Comparison of ENCODE assay signal across 14 cellular contexts in the genomic region with DNA sequence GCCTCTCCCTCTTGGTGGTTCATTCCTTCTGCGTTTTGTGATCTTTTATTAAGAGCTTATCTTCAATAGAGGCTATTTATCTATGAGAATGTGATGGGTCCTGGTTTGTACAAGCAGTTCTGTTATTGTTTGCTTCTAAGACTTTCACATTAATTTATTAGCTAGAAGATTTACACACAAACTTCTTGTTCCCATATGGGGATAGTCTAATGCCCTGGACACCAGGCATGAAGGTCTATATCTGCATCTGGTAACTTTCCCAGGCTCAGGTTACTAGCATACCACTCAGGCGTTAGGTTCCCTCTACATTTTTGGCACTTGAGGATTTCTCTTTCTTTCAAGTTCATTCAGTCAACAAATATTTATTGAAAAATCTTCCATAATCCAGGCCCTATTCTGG. TPM values are rescaled to one million over a fixed set of nuclear protein-coding genes. Genes with fewer than 3 reads are reported as not detected.
DNase-seq lines count a peak whose midpoint lies in the region; ATAC-seq and TF ChIP-seq lines count a peak whose summit lies in the region.
"Had no signal": no experiment of that assay in that cellular context is flagged by ENCODE, and none has a peak within 500 bp of the region (broad histone marks: within the 10 kb centered on the region; RNA-seq: fewer than 3 reads in every experiment).

No MANE protein-coding gene starts in this region.

- no peak for TF ChIP-seq CTCF in RWPE2 (IDR thresholded peaks at IDR 0.05; ENCODE audit: poor library complexity, severe bottlenecking)
- TF ChIP-seq CTCF in fibroblast of villous mesenchyme (IDR thresholded peaks at IDR 0.05; ENCODE audit: insufficient read depth, low read depth, low read length), result no peak
- TF ChIP-seq CTCF in stomach (IDR thresholded peaks at IDR 0.05), result no peak
- no peak for TF ChIP-seq CTCF in endodermal cell (conservative IDR thresholded peaks at IDR 0.05)

- H3K27ac Mint-ChIP-seq in activated naive CD4-positive, alpha-beta T cell treated with anti-CD3 and anti-CD28 coated beads for 36 hours, result peak overlapping the region; percentile 43
- H3K27ac Mint-ChIP-seq in endodermal cell, result no peak overlapping the region
- H3K27ac Mint-ChIP-seq in stimulated activated naive B cell treated with anti-CD40 and anti-IgM and Interleukin-4, amounts not matched to agents 10 μg/mL and 1 μg/mL and 100 μg/mL, for 72 hours, result no peak overlapping the region

- WGBS in stomach, 5 donors, result 38 to 68% (median 51%) methylated on average over 2 of the region's 2 CpGs
- 73 to 86% methylated on average over 1 to 2 of the region's 2 CpGs for WGBS in endodermal cell (ENCODE audit: insufficient coverage in 1 of 2, insufficient read length in 1 of 2), 2 experiments

- H3K9me3 Mint-ChIP-seq in activated naive CD4-positive, alpha-beta T cell treated with anti-CD3 and anti-CD28 coated beads for 36 hours, result no peaks in the 10 kb centered on the region
- H3K9me3 Mint-ChIP-seq in endodermal cell, result no peaks in the 10 kb centered on the region
- peaks cover 4% of the 10 kb centered on the region in 2 donors for H3K9me3 Mint-ChIP-seq in stimulated activated naive B cell treated with anti-CD40 and anti-IgM and Interleukin-4, amounts not matched to agents 10 μg/mL and 1 μg/mL and 100 μg/mL, for 72 hours

- no peaks in the 10 kb centered on the region for H3K27me3 Mint-ChIP-seq in activated naive CD4-positive, alpha-beta T cell treated with anti-CD3 and anti-CD28 coated beads for 36 hours (ENCODE audit: low read depth)
- H3K27me3 Mint-ChIP-seq in endodermal cell (ENCODE audit: insufficient read depth), result no peaks in the 10 kb centered on the region
- no peaks in the 10 kb centered on the region for H3K27me3 Mint-ChIP-seq in stimulated activated naive B cell treated with anti-CD40 and anti-IgM and Interleukin-4, amounts not matched to agents 10 μg/mL and 1 μg/mL and 100 μg/mL, for 72 hours

- CTCF ChIA-PET in activated naive CD4-positive, alpha-beta T cell treated with anti-CD3 and anti-CD28 coated beads for 36 hours (lab: Charles Lee), result interaction anchor here (0.8 kb wide), 1 partner anchor 31 kb away, joined by 3 read pairs; no protein-coding TSS in a partner anchor

- no peak for DNase-seq in activated naive CD4-positive, alpha-beta T cell treated with anti-CD3 and anti-CD28 coated beads for 36 hours
- no peak for DNase-seq in activated naive CD4-positive, alpha-beta T cell treated with Interleukin-2 at 50 U/mL for 16 hours
- DNase-seq in RWPE2 (ENCODE audit: low spot score), result no peak
- peak; percentile 54 for DNase-seq in fibroblast of villous mesenchyme (ENCODE audit: low read depth)
- no peak for DNase-seq in stomach
- DNase-seq in endodermal cell, result no peak
- DNase-seq in AG08395 (ENCODE audit: low spot score), result no peak
- DNase-seq in stimulated activated naive B cell treated with anti-CD40 and anti-IgM and Interleukin-4, amounts not matched to agents 10 μg/mL and 1 μg/mL and 100 μg/mL, for 72 hours, result no peak
- DNase-seq: activated CD8-positive, alpha-beta memory T cell treated with anti-CD3 and anti-CD28 coated beads, Interleukin-2, amount 50 U/mL, for 48 hours; foreskin melanocyte; NCI-H1436 treated with DMSO at 0.1 percent for 48 hours; ovary; T1000 had no signal

- H3K36me3 Mint-ChIP-seq in activated naive CD4-positive, alpha-beta T cell treated with anti-CD3 and anti-CD28 coated beads for 36 hours (ENCODE audit: low read depth), result peaks cover 22% of the 10 kb centered on the region
- peaks cover 4% of the 10 kb centered on the region for H3K36me3 Mint-ChIP-seq in endodermal cell (ENCODE audit: low read depth)
- H3K36me3 Mint-ChIP-seq in stimulated activated naive B cell treated with anti-CD40 and anti-IgM and Interleukin-4, amounts not matched to agents 10 μg/mL and 1 μg/mL and 100 μg/mL, for 72 hours, result peaks cover 35 to 58% of the 10 kb centered on the region in 2 donors

- H3K27ac ChIP-seq in RWPE2 (ENCODE audit: poor library complexity, severe bottlenecking) (peak overlapping the region; percentile 72), stomach (peak overlapping the region in 4 of 5 donors; percentile 30 to 66 (median 38)), endodermal cell (ENCODE audit: low read depth, low read length) (no peak overlapping the region)
- H3K27ac ChIP-seq: ovary had no signal

- no peak for TF ChIP-seq EP300 in stomach (IDR thresholded peaks at IDR 0.05)

- no peak overlapping the region for H3K4me3 Mint-ChIP-seq in activated naive CD4-positive, alpha-beta T cell treated with anti-CD3 and anti-CD28 coated beads for 36 hours
- no peak overlapping the region for H3K4me3 Mint-ChIP-seq in endodermal cell
- H3K4me3 Mint-ChIP-seq in stimulated activated naive B cell treated with anti-CD40 and anti-IgM and Interleukin-4, amounts not matched to agents 10 μg/mL and 1 μg/mL and 100 μg/mL, for 72 hours, result no peak overlapping the region

- H3K4me1 Mint-ChIP-seq in activated naive CD4-positive, alpha-beta T cell treated with anti-CD3 and anti-CD28 coated beads for 36 hours (ENCODE audit: low read depth), result peaks cover 86% of the 10 kb centered on the region
- H3K4me1 Mint-ChIP-seq in endodermal cell, result peaks cover 21% of the 10 kb centered on the region
- peaks cover 50 to 94% of the 10 kb centered on the region in 2 donors for H3K4me1 Mint-ChIP-seq in stimulated activated naive B cell treated with anti-CD40 and anti-IgM and Interleukin-4, amounts not matched to agents 10 μg/mL and 1 μg/mL and 100 μg/mL, for 72 hours

- H3K4me3 ChIP-seq in RWPE2 (ENCODE audit: severe bottlenecking) (no peak overlapping the region), fibroblast of villous mesenchyme (ENCODE audit: low read depth, low read length) (no peak overlapping the region), stomach (no peak overlapping the region), endodermal cell (ENCODE audit: low read length) (no peak overlapping the region)
- H3K4me3 ChIP-seq: ovary, tibial nerve had no signal

- no peak overlapping the region for H3K9ac ChIP-seq in endodermal cell (ENCODE audit: extremely low read depth, low read length, poor library complexity, severe bottlenecking)

- H3K9me3 ChIP-seq in RWPE2 (ENCODE audit: severe bottlenecking), result no peaks in the 10 kb centered on the region
- H3K9me3 ChIP-seq in stomach, result no peaks in the 10 kb centered on the region
- H3K9me3 ChIP-seq in endodermal cell (ENCODE audit: control insufficient read depth, low read length), result no peaks in the 10 kb centered on the region
- H3K9me3 ChIP-seq: ovary, tibial nerve had no signal

- no peak for TF ChIP-seq POLR2A in stomach (IDR thresholded peaks at IDR 0.05)

- H3K36me3 ChIP-seq in RWPE2 (ENCODE audit: low read depth) (peaks cover 14% of the 10 kb centered on the region), stomach (peaks cover 0 to 21% (median 14%) of the 10 kb centered on the region in 4 donors), endodermal cell (ENCODE audit: control insufficient read depth, insufficient read depth, low read length) (peaks cover 27% of the 10 kb centered on the region)
- H3K36me3 ChIP-seq: ovary had no signal

- intact Hi-C loops in activated naive CD4-positive, alpha-beta T cell treated with anti-CD3 and anti-CD28 coated beads for 36 hours (cut with micrococcal nuclease), result loop anchor here (1.0 to 2.0 kb wide), 5 partner anchors 8 to 297 kb away; a partner anchor contains a TSS
- intact Hi-C loops in stomach (cut with DNase I; ENCODE audit: low total_unique reads), result no loop called here

- no peak for ATAC-seq in RWPE2 (ENCODE audit: low read depth)
- ATAC-seq in stimulated activated naive B cell treated with anti-CD40 and anti-IgM and Interleukin-4, amounts not matched to agents 10 μg/mL and 1 μg/mL and 100 μg/mL, for 72 hours (replicated peaks), result no peak

- H3K4me1 ChIP-seq in RWPE2 (ENCODE audit: insufficient read depth, poor library complexity, severe bottlenecking), result peaks cover 36% of the 10 kb centered on the region
- H3K4me1 ChIP-seq in stomach, result peaks cover 19 to 57% (median 34%) of the 10 kb centered on the region in 4 donors
- no peaks in the 10 kb centered on the region for H3K4me1 ChIP-seq in endodermal cell (ENCODE audit: control insufficient read depth, insufficient read depth, low read length)

- H3K27me3 ChIP-seq in RWPE2 (ENCODE audit: insufficient read depth, poor library complexity, severe bottlenecking) (no peaks in the 10 kb centered on the region), stomach (no peaks in the 10 kb centered on the region), endodermal cell (ENCODE audit: control insufficient read depth, insufficient read depth, low read length, poor library complexity, severe bottlenecking) (no peaks in the 10 kb centered on the region)
- H3K27me3 ChIP-seq: ovary, tibial nerve had no signal

RNA-seq across cellular contexts. Expression of a gene that starts 7.7 kb away (rescaled TPM):
- 10 to 100 TPM; 52.2 to 52.6 TPM for total RNA-seq in activated naive CD4-positive, alpha-beta T cell treated with anti-CD3 and anti-CD28 coated beads for 36 hours
- total RNA-seq in fibroblast of villous mesenchyme (86.4 and 90.8 TPM in 2 replicates), stomach (100 to 1,000 TPM in 3 of 5 donors, 10 to 100 TPM in 2; 21.7 to 180 (median 129) TPM), endodermal cell (10 to 100 TPM; 39.2 to 50.2 TPM)
- polyA plus RNA-seq in stomach, result 10 to 100 TPM; 24.8 to 36.5 (median 24.8) TPM
- 54.5 TPM for polyA plus RNA-seq in endodermal cell (2013, experiment 1 of 2)
- 51.2 TPM for polyA plus RNA-seq in endodermal cell (2013, experiment 2 of 2)
